1 cellular context compared by ENCODE assay signal in genomic region chr12:89701606-89702206, GRCh38.
TF ChIP-seq lines count a peak whose summit lies in the region.

No MANE protein-coding gene starts in this region.

TF ChIP-seq in A549, 52 proteins besides CTCF, POLR2A, EP300 and RAD21 (continued from another document):
- no peak for TF ChIP-seq RCOR1 (IDR thresholded peaks at IDR 0.05; ENCODE audit: low read depth, low read length)
- no peak for TF ChIP-seq NR3C1 (IDR thresholded peaks at IDR 0.05)
- TF ChIP-seq POLR2AphosphoS2 (conservative IDR thresholded peaks at IDR 0.05; ENCODE audit: low read length) = no peak
- no peak for TF ChIP-seq CHD2 (IDR thresholded peaks at IDR 0.05; ENCODE audit: low read length, partially characterized antibody)
- TF ChIP-seq MAFK (IDR thresholded peaks at IDR 0.05; ENCODE audit: partially characterized antibody) = no peak
- no peak for TF ChIP-seq SMC3 (IDR thresholded peaks at IDR 0.05)
- no peak for TF ChIP-seq FOXS1 (CRISPR knock-in tag; IDR thresholded peaks at IDR 0.05)
